In genomic region chr9:133533878-133534277, GRCh38 we compare ENCODE assay signal across 12 cellular contexts. TPM values are rescaled to one million over a fixed set of nuclear protein-coding genes. Genes with fewer than 3 reads are reported as not detected.
DNase-seq lines count a peak whose midpoint lies in the region; ATAC-seq and TF ChIP-seq lines count a peak whose summit lies in the region.
"Had no signal": no experiment of that assay in that cellular context is flagged by ENCODE, and none has a peak within 500 bp of the region (broad histone marks: within the 10 kb centered on the region; RNA-seq: fewer than 3 reads in every experiment).

No MANE protein-coding gene starts in this region.

- no peak for ATAC-seq in GM19035 (IDR thresholded peaks at IDR 0.05; ENCODE audit: unreplicated experiment)
- ATAC-seq: esophagus mucosa had no signal

- H4K20me1 ChIP-seq in smooth muscle cell (ENCODE audit: low read depth), result no peaks in the 10 kb centered on the region

- H3K9ac ChIP-seq in HUES48 (ENCODE audit: low read depth, low read length), result no peak overlapping the region
- H3K9ac ChIP-seq in smooth muscle cell (ENCODE audit: low read depth), result no peak overlapping the region

- H3K27me3 ChIP-seq in HUES48 (ENCODE audit: control insufficient read depth, insufficient read depth, low read length), result peaks cover 21% of the 10 kb centered on the region
- H3K27me3 ChIP-seq in ascending aorta, result no peaks in the 10 kb centered on the region
- H3K27me3 ChIP-seq in smooth muscle cell (ENCODE audit: low read depth), result no peaks in the 10 kb centered on the region

- DNase-seq in ascending aorta (ENCODE audit: low spot score in 2 of 2) (no peak), left kidney (ENCODE audit: low read depth, low spot score) (peak; percentile 29), smooth muscle cell (lab: John Stamatoyannopoulos, UW; ENCODE audit: unreplicated experiment) (no peak), KBM-7 (no peak), GDM1 (lab: John Stamatoyannopoulos, UW) (no peak), UCSD-AML1 (lab: John Stamatoyannopoulos, UW; ENCODE audit: unreplicated experiment) (no peak)
- DNase-seq: activated CD4-positive, CD25-positive, alpha-beta regulatory T cell treated with anti-CD3 and anti-CD28 coated beads, Interleukin-2, amount 50 U/mL, for 72 hours; OCI-M1 had no signal

- in situ Hi-C loops in KBM-7 (cut with MboI; ENCODE audit: low pct_unique_long_range_greater_than_20kb, low sequenced_read_pairs), result loop anchor here (25.0 kb wide), 1 partner anchor 453 kb away; the partner anchor contains the start of gene VAV2

- no peaks in the 10 kb centered on the region for H3F3A ChIP-seq in smooth muscle cell (ENCODE audit: low read depth)

- H3K4me3 ChIP-seq in HUES48 (ENCODE audit: low read depth, low read length) (peak overlapping the region; percentile 55; the same call in 1 of the 2 replicates), ascending aorta (peak overlapping the region; percentile 41 to 61), smooth muscle cell (peak overlapping the region; percentile 46)

- H2AFZ ChIP-seq in smooth muscle cell (ENCODE audit: low read depth), result peak overlapping the region; percentile 45

- H3K4me2 ChIP-seq in smooth muscle cell, result peak overlapping the region; percentile 91

- H3K9me3 ChIP-seq in HUES48 (ENCODE audit: control insufficient read depth, insufficient read depth, low read length) (no peaks in the 10 kb centered on the region), ascending aorta (no peaks in the 10 kb centered on the region), smooth muscle cell (replicated peaks; ENCODE audit: low read depth) (no peaks in the 10 kb centered on the region)

- peaks cover 16% of the 10 kb centered on the region for H3K4me1 ChIP-seq in HUES48 (ENCODE audit: control insufficient read depth, insufficient read depth, low read length)
- peaks cover 9 to 11% of the 10 kb centered on the region in 2 donors for H3K4me1 ChIP-seq in ascending aorta
- H3K4me1 ChIP-seq in smooth muscle cell (ENCODE audit: low read depth), result peaks cover 12% of the 10 kb centered on the region

- intact Hi-C loops in ascending aorta (cut with DNase I), result loop anchor here (2.0 to 5.0 kb wide), 2 partner anchors 193 to 458 kb away; partner anchors contain the start of gene VAV2

- no peak for TF ChIP-seq CTCF in ascending aorta (IDR thresholded peaks at IDR 0.05)
- no peak for TF ChIP-seq CTCF in smooth muscle cell (IDR thresholded peaks at IDR 0.05; ENCODE audit: borderline replicate concordance, insufficient read depth, poor library complexity, severe bottlenecking)

- WGBS in smooth muscle cell (ENCODE audit: low lambda C conversion rate), result 49% methylated on average over 11 of the region's 11 CpGs

- peaks cover 4% of the 10 kb centered on the region for H3K79me2 ChIP-seq in smooth muscle cell (ENCODE audit: low read depth)

- no peak overlapping the region for H3K27ac ChIP-seq in HUES48 (ENCODE audit: low read depth, low read length)
- H3K27ac ChIP-seq in ascending aorta, result peak overlapping the region in 1 of 2 donors; percentile 39
- H3K27ac ChIP-seq in smooth muscle cell (ENCODE audit: low read depth), result no peak overlapping the region

- H3K36me3 ChIP-seq in HUES48 (ENCODE audit: control insufficient read depth, insufficient read depth, low read length) (no peaks in the 10 kb centered on the region), ascending aorta (no peaks in the 10 kb centered on the region), smooth muscle cell (ENCODE audit: low read depth) (no peaks in the 10 kb centered on the region)

RNA-seq across cellular contexts. Expression of gene ADAMTSL2, which starts 0.6 kb away (rescaled TPM):
- total RNA-seq in ascending aorta (3.4 TPM), smooth muscle cell (8.1 and 8.9 TPM in 2 replicates)
- 8.9 and 10.5 TPM in 2 replicates for polyA plus RNA-seq in smooth muscle cell

RNA-seq across cellular contexts. Expression of gene MYMK, which starts 9.1 kb away (rescaled TPM):
- total RNA-seq in ascending aorta (not detected), smooth muscle cell (not detected in 2 replicates)
- polyA plus RNA-seq in smooth muscle cell, result not detected in 2 replicates
- total RNA-seq: esophagus mucosa had no signal
- polyA plus RNA-seq: adipose tissue had no signal

RNA-seq across cellular contexts. Expression of gene SLC2A6, which starts 55.0 kb away (rescaled TPM):
- 8.7 TPM for total RNA-seq in ascending aorta
- 12.7 and 13.8 TPM in 2 replicates for total RNA-seq in smooth muscle cell
- 21.0 and 28.3 TPM in 2 replicates for polyA plus RNA-seq in smooth muscle cell
